In genomic region chr1:218259800-218260199, GRCh38 we compare ENCODE assay signal across 1 cellular context.
TF ChIP-seq lines count a peak whose summit lies in the region.

No MANE protein-coding gene starts in this region.

TF ChIP-seq in HCT116, 20 proteins besides CTCF, POLR2A, EP300 and RAD21 (continued from another document):
- TF ChIP-seq ZBTB33 (IDR thresholded peaks at IDR 0.05; ENCODE audit: extremely low read depth, insufficient replicate concordance, low read length): no peak
- no peak for TF ChIP-seq ELF1 (IDR thresholded peaks at IDR 0.05; ENCODE audit: borderline replicate concordance, low read depth)
- TF ChIP-seq SIN3A (IDR thresholded peaks at IDR 0.05; ENCODE audit: low read depth): no peak
- no peak for TF ChIP-seq ZNF274 (IDR thresholded peaks at IDR 0.05; ENCODE audit: low read depth, low read length)
- no peak for TF ChIP-seq SP1 (IDR thresholded peaks at IDR 0.05; ENCODE audit: low read depth)
- TF ChIP-seq CBX3 (IDR thresholded peaks at IDR 0.05; ENCODE audit: low read depth): no peak
